ENCODE assay signal across 10 cellular contexts in the genomic region with DNA sequence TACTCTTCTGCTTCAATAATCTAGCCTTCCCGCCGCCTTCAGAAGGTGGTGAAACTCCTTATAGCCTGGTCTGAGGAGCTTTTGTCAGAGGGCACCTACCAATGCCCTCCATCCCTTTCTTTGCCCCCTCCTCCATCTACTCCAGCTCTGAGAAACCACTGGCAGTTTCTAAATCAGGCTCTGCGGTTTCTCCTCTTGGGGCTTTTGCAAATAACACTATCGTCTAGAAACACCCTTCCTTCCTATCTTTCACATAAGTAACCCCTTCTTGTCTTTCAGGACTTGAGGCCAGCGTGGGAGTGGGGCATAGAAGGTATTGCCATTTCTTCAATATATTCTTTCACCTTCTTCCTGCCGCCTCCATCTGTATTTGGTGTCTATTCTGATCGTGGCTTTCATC. TPM values are rescaled to one million over a fixed set of nuclear protein-coding genes. Genes with fewer than 3 reads are reported as not detected.
DNase-seq lines count a peak whose midpoint lies in the region; ATAC-seq and TF ChIP-seq lines count a peak whose summit lies in the region.
"Had no signal": no experiment of that assay in that cellular context is flagged by ENCODE, and none has a peak within 500 bp of the region (broad histone marks: within the 10 kb centered on the region; RNA-seq: fewer than 3 reads in every experiment).

No MANE protein-coding gene starts in this region.

- peaks cover 14% of the 10 kb centered on the region for H3K27me3 Mint-ChIP-seq in dendritic cell treated with granulocyte-macrophage colony-stimulating factor and Interleukin-4, amounts not matched to agents 40 ng/mL and 50 ng/mL, for 4 days

- no peaks in the 10 kb centered on the region for H3K36me3 ChIP-seq in thoracic aorta

- peaks cover 9% of the 10 kb centered on the region for H3K4me1 Mint-ChIP-seq in dendritic cell treated with granulocyte-macrophage colony-stimulating factor and Interleukin-4, amounts not matched to agents 40 ng/mL and 50 ng/mL, for 4 days (ENCODE audit: low read depth)

- no peaks in the 10 kb centered on the region for H3K4me1 ChIP-seq in thoracic aorta (ENCODE audit: control insufficient read depth in 1 of 2, low read depth in 2 of 2)

- H3K4me3 Mint-ChIP-seq in dendritic cell treated with granulocyte-macrophage colony-stimulating factor and Interleukin-4, amounts not matched to agents 40 ng/mL and 50 ng/mL, for 4 days: peak overlapping the region; percentile 73

- no peaks in the 10 kb centered on the region for H3K27me3 ChIP-seq in thoracic aorta (replicated peaks; ENCODE audit: insufficient read depth)

- H3K4me3 ChIP-seq in thoracic aorta: peak overlapping the region; percentile 70
- H3K4me3 ChIP-seq: PC-9 had no signal

- H3K27ac ChIP-seq in thoracic aorta: no peak overlapping the region
- H3K27ac ChIP-seq: PC-9 had no signal

- no peaks in the 10 kb centered on the region for H3K36me3 Mint-ChIP-seq in dendritic cell treated with granulocyte-macrophage colony-stimulating factor and Interleukin-4, amounts not matched to agents 40 ng/mL and 50 ng/mL, for 4 days (ENCODE audit: low read depth)

- ATAC-seq in thoracic aorta (ENCODE audit: insufficient number of reproducible peaks, low FRiP score, low read depth) (no peak), HG02938 (IDR thresholded peaks at IDR 0.05; ENCODE audit: unreplicated experiment) (no peak)
- ATAC-seq: left colon had no signal

- peak; percentile 6 for DNase-seq in activated naive CD4-positive, alpha-beta T cell treated with Interleukin-2 at 50 U/mL for 16 hours
- no peak for DNase-seq in activated naive CD4-positive, alpha-beta T cell (lab: John Stamatoyannopoulos, UW)
- DNase-seq in RPMI8226: peak; percentile 7
- DNase-seq in thoracic aorta (ENCODE audit: low spot score): no peak
- no peak for DNase-seq in NCI-H1694 (lab: John Stamatoyannopoulos, UW)
- no peak for DNase-seq in LoVo (ENCODE audit: low spot score)

- intact Hi-C loops in dendritic cell treated with granulocyte-macrophage colony-stimulating factor and Interleukin-4, amounts not matched to agents 40 ng/mL and 50 ng/mL, for 4 days (cut with micrococcal nuclease): no loop called here

- TF ChIP-seq CTCF in thoracic aorta (IDR thresholded peaks at IDR 0.05): no peak

- H3K9me3 Mint-ChIP-seq in dendritic cell treated with granulocyte-macrophage colony-stimulating factor and Interleukin-4, amounts not matched to agents 40 ng/mL and 50 ng/mL, for 4 days: no peaks in the 10 kb centered on the region

- no peaks in the 10 kb centered on the region for H3K9me3 ChIP-seq in thoracic aorta

- H3K27ac Mint-ChIP-seq in dendritic cell treated with granulocyte-macrophage colony-stimulating factor and Interleukin-4, amounts not matched to agents 40 ng/mL and 50 ng/mL, for 4 days: peak overlapping the region; percentile 30

RNA-seq across cellular contexts. Expression of a gene that starts 1.2 kb away (rescaled TPM):
- total RNA-seq in thoracic aorta: under 1 TPM in 1 of 2 donors, not detected in 1; 0.28 TPM

Comparison
In these comparisons a context has a peak if more than half of its experiments do, and no peak if none do; other contexts are left out.
1. DNase-seq: peak in activated naive CD4-positive, alpha-beta T cell treated with Interleukin-2 at 50 U/mL for 16 hours (single experiment) and RPMI8226 (single experiment); none in activated naive CD4-positive, alpha-beta T cell (0 of 4), thoracic aorta (single experiment), NCI-H1694 (single experiment) and LoVo (single experiment).